Comparison of ENCODE assay signal across 10 cellular contexts in genomic region chr19:50719566-50719965, GRCh38. TPM values are rescaled to one million over a fixed set of nuclear protein-coding genes. Genes with fewer than 3 reads are reported as not detected.
DNase-seq lines count a peak whose midpoint lies in the region; ATAC-seq and TF ChIP-seq lines count a peak whose summit lies in the region.
"Had no signal": no experiment of that assay in that cellular context is flagged by ENCODE, and none has a peak within 500 bp of the region (broad histone marks: within the 10 kb centered on the region; RNA-seq: fewer than 3 reads in every experiment).

Gene SHANK1, minus strand, starts transcription at chr19:50719802. Its CDS starts 2,883 bp downstream, at chr19:50716919.

- peaks cover 83% of the 10 kb centered on the region for H3K27me3 Mint-ChIP-seq in stimulated activated memory B cell treated with anti-CD40 and anti-IgM and Interleukin-4, amounts not matched to agents 10 μg/mL and 1 μg/mL and 100 μg/mL, for 72 hours

- H3K4me1 Mint-ChIP-seq in stimulated activated memory B cell treated with anti-CD40 and anti-IgM and Interleukin-4, amounts not matched to agents 10 μg/mL and 1 μg/mL and 100 μg/mL, for 72 hours, result peaks cover 23% of the 10 kb centered on the region

- H3K27me3 ChIP-seq in WERI-Rb-1 (ENCODE audit: insufficient read depth, low read depth, severe bottlenecking) (peaks cover 8% of the 10 kb centered on the region), adrenal gland (no peaks in the 10 kb centered on the region)

- no peaks in the 10 kb centered on the region for H3K9me3 Mint-ChIP-seq in stimulated activated memory B cell treated with anti-CD40 and anti-IgM and Interleukin-4, amounts not matched to agents 10 μg/mL and 1 μg/mL and 100 μg/mL, for 72 hours

- peaks cover 13 to 39% of the 10 kb centered on the region in 2 donors for H3K4me1 ChIP-seq in adrenal gland (replicated peaks in 1 of 2)
- H3K4me1 ChIP-seq: SJSA1 had no signal

- H3K9me3 ChIP-seq in WERI-Rb-1 (ENCODE audit: severe bottlenecking) (no peaks in the 10 kb centered on the region), adrenal gland (replicated peaks in 1 of 3) (no peaks in the 10 kb centered on the region)
- H3K9me3 ChIP-seq: SJSA1 had no signal

- H3K36me3 ChIP-seq in WERI-Rb-1 (no peaks in the 10 kb centered on the region), adrenal gland (replicated peaks in 1 of 2) (no peaks in the 10 kb centered on the region)
- H3K36me3 ChIP-seq: SJSA1 had no signal

- no peak for TF ChIP-seq POLR2A in adrenal gland (IDR thresholded peaks at IDR 0.05)

- 0 to 3% (median 2%) methylated on average over 11 to 31 of the region's 47 CpGs for WGBS in adrenal gland, 4 donors

- no peak for ATAC-seq in stimulated activated memory B cell treated with anti-CD40 and anti-IgM and Interleukin-4, amounts not matched to agents 10 μg/mL and 1 μg/mL and 100 μg/mL, for 72 hours
- no peak for ATAC-seq in HG03342 (IDR thresholded peaks at IDR 0.05; ENCODE audit: unreplicated experiment)

- H3K36me3 Mint-ChIP-seq in stimulated activated memory B cell treated with anti-CD40 and anti-IgM and Interleukin-4, amounts not matched to agents 10 μg/mL and 1 μg/mL and 100 μg/mL, for 72 hours, result no peaks in the 10 kb centered on the region

- TF ChIP-seq CTCF in WERI-Rb-1 (IDR thresholded peaks at IDR 0.05; ENCODE audit: low read depth, low read length) (no peak), adrenal gland (IDR thresholded peaks at IDR 0.05) (no peak)

- intact Hi-C loops in adrenal gland (cut with DNase I), result loop anchor here in 1 of 2 donors (10.0 kb wide), 1 partner anchor 205 kb away; no protein-coding TSS in a partner anchor

- peak within 1 kb of the TSS; percentile 3 for H3K4me3 Mint-ChIP-seq in stimulated activated memory B cell treated with anti-CD40 and anti-IgM and Interleukin-4, amounts not matched to agents 10 μg/mL and 1 μg/mL and 100 μg/mL, for 72 hours

- H3K4me3 ChIP-seq in WERI-Rb-1 (ENCODE audit: low read depth, low read length), result peak within 1 kb of the TSS; percentile 46
- peak within 1 kb of the TSS; percentile 33 for H3K4me3 ChIP-seq in iPS-11a (ENCODE audit: low read depth, low read length)
- peak within 1 kb of the TSS in 2 of 4 donors; percentile 9 to 57 for H3K4me3 ChIP-seq in adrenal gland
- H3K4me3 ChIP-seq: SJSA1 had no signal

- no peak within 1 kb of the TSS for H3K27ac Mint-ChIP-seq in stimulated activated memory B cell treated with anti-CD40 and anti-IgM and Interleukin-4, amounts not matched to agents 10 μg/mL and 1 μg/mL and 100 μg/mL, for 72 hours

- DNase-seq in NCI-H1417 (lab: John Stamatoyannopoulos, UW) (peak in 2 of 3 experiments; percentile 20 to 24), NCI-H1417 treated with DMSO at 0.1 percent for 48 hours (lab: John Stamatoyannopoulos, UW) (no peak), WERI-Rb-1 (peak; percentile 33), adrenal gland (no peak), NCI-H524 (lab: John Stamatoyannopoulos, UW) (no peak)

- H3K27ac ChIP-seq in WERI-Rb-1 (no peak within 1 kb of the TSS), adrenal gland (peak within 1 kb of the TSS in 1 of 5 donors; percentile 73)
- H3K27ac ChIP-seq: 22Rv1, SJSA1 had no signal

RNA-seq across cellular contexts. Expression of gene SHANK1, which starts in this region (rescaled TPM):
- total RNA-seq in adrenal gland, result 10 to 100 TPM in 4 of 8 donors, 1 to 10 TPM in 4; 4.2 to 13.6 (median 9.0) TPM
- 10 to 100 TPM in 1 of 3 donors, 1 to 10 TPM in 2; 1.5 to 22.6 (median 2.1) TPM for polyA plus RNA-seq in adrenal gland
- total RNA-seq: SJSA1 had no signal

Comparison
In these comparisons a context has a peak if more than half of its experiments do, and no peak if none do; other contexts are left out.
1. DNase-seq: peak in NCI-H1417 (2 of 3) and WERI-Rb-1 (single experiment); none in NCI-H1417 treated with DMSO at 0.1 percent for 48 hours (single experiment), adrenal gland (0 of 7) and NCI-H524 (0 of 2).